Comparison of ENCODE assay signal across 28 cellular contexts in genomic region chr14:104624939-104625338, GRCh38. TPM values are rescaled to one million over a fixed set of nuclear protein-coding genes. Genes with fewer than 3 reads are reported as not detected.
"Had no signal": no experiment of that assay in that cellular context is flagged by ENCODE, and none has a peak within 500 bp of the region (broad histone marks: within the 10 kb centered on the region; RNA-seq: fewer than 3 reads in every experiment).

No MANE protein-coding gene starts in this region.

- H3K27me3 ChIP-seq: ascending aorta had no signal

- ATAC-seq: activated naive CD4-positive, alpha-beta T cell treated with anti-CD3 and anti-CD28 coated beads, Interleukin-2, amount 50 U/mL, for 72 hours; foreskin keratinocyte; gastrocnemius medialis; heart left ventricle had no signal

- H3K27ac Mint-ChIP-seq: activated CD4-positive, alpha-beta memory T cell treated with anti-CD3 and anti-CD28 coated beads, Interleukin-2, amount 10 ng/mL, durations not matched to agents 7 days and 5 days; activated CD4-positive, alpha-beta T cell treated with anti-CD3 and anti-CD28 coated beads, Interleukin-2, amount 10 ng/mL, durations not matched to agents 7 days and 5 days; activated naive CD4-positive, alpha-beta T cell treated with anti-CD3 and anti-CD28 coated beads, Interleukin-2, amount 10 ng/mL, durations not matched to agents 7 days and 5 days; activated naive CD4-positive, alpha-beta T cell treated with anti-CD3 and anti-CD28 coated beads, Interleukin-2, amount 50 U/mL, for 72 hours; activated naive CD8-positive, alpha-beta T cell treated with anti-CD3 and anti-CD28 coated beads, Interleukin-2, amount 10 ng/mL, durations not matched to agents 7 days and 5 days; activated T-helper 1 cell treated with anti-CD3 and anti-CD28 coated beads, Interleukin-12 subunit alpha, Interleukin-12 subunit beta, Interleukin-2, Interleukin-4 antibody, amounts not matched to agents 30 ng/mL and 10 ng/mL and 1 ng/mL, durations not matched to agents 14 hours and 24 hours and 36 hours; activated T-helper 2 cell treated with anti-CD3 and anti-CD28 coated beads, Interferon-gamma antibody, Interleukin-2, Interleukin-4, amounts not matched to agents 10 μg/mL and 5 μg/mL and 100 μg/mL, durations not matched to agents 14 hours and 24 hours and 36 hours; dendritic cell treated with granulocyte-macrophage colony-stimulating factor and Interleukin-4, amounts not matched to agents 40 ng/mL and 50 ng/mL, for 4 days had no signal

- H3K4me3 Mint-ChIP-seq: activated CD4-positive, alpha-beta memory T cell treated with anti-CD3 and anti-CD28 coated beads, Interleukin-2, amount 10 ng/mL, durations not matched to agents 7 days and 5 days; activated CD4-positive, alpha-beta T cell treated with anti-CD3 and anti-CD28 coated beads, Interleukin-2, amount 10 ng/mL, durations not matched to agents 7 days and 5 days; activated naive CD4-positive, alpha-beta T cell treated with anti-CD3 and anti-CD28 coated beads, Interleukin-2, amount 10 ng/mL, durations not matched to agents 7 days and 5 days; activated naive CD8-positive, alpha-beta T cell treated with anti-CD3 and anti-CD28 coated beads, Interleukin-2, amount 10 ng/mL, durations not matched to agents 7 days and 5 days; activated T-helper 1 cell treated with anti-CD3 and anti-CD28 coated beads, Interleukin-12 subunit alpha, Interleukin-12 subunit beta, Interleukin-2, Interleukin-4 antibody, amounts not matched to agents 30 ng/mL and 10 ng/mL and 1 ng/mL, durations not matched to agents 14 hours and 24 hours and 36 hours; brain; central memory CD8-positive, alpha-beta T cell; dendritic cell treated with granulocyte-macrophage colony-stimulating factor and Interleukin-4, amounts not matched to agents 40 ng/mL and 50 ng/mL, for 4 days had no signal

- H3K36me3 ChIP-seq: ascending aorta, breast epithelium, esophagus muscularis mucosa, gastrocnemius medialis, heart left ventricle had no signal

- H3K4me3 ChIP-seq: ascending aorta, breast epithelium, coronary artery, dorsolateral prefrontal cortex, esophagus muscularis mucosa, gastrocnemius medialis, heart left ventricle had no signal

- DNase-seq: activated CD4-positive, alpha-beta memory T cell treated with anti-CD3 and anti-CD28 coated beads, Interleukin-2, amount 10 ng/mL, durations not matched to agents 7 days and 5 days; activated CD4-positive, alpha-beta T cell treated with anti-CD3 and anti-CD28 coated beads for 1 hour; activated CD4-positive, alpha-beta T cell treated with anti-CD3 and anti-CD28 coated beads for 4 hours; activated CD4-positive, alpha-beta T cell treated with anti-CD3 and anti-CD28 coated beads, Interleukin-2, amount 10 ng/mL, durations not matched to agents 7 days and 5 days; activated CD4-positive, alpha-beta T cell treated with anti-CD3 and anti-CD28 coated beads, Interleukin-2, amount 50 U/mL, for 4 hours; activated naive CD4-positive, alpha-beta T cell treated with anti-CD3 and anti-CD28 coated beads, Interleukin-2, amount 10 ng/mL, durations not matched to agents 7 days and 5 days; activated naive CD8-positive, alpha-beta T cell treated with anti-CD3 and anti-CD28 coated beads, Interleukin-2, amount 10 ng/mL, durations not matched to agents 7 days and 5 days; activated T-cell treated with anti-CD3 and anti-CD28 coated beads, Interleukin-2, amount 50 U/mL, for 1 hour; activated T-cell treated with anti-CD3 and anti-CD28 coated beads, Interleukin-2, amount 50 U/mL, for 48 hours; dorsolateral prefrontal cortex; effector memory CD4-positive, alpha-beta T cell; erythroblast; foreskin keratinocyte; gastrocnemius medialis; glutamatergic neuron; heart left ventricle; T-helper 2 cell had no signal

- H3K4me1 Mint-ChIP-seq: activated CD4-positive, alpha-beta memory T cell treated with anti-CD3 and anti-CD28 coated beads, Interleukin-2, amount 10 ng/mL, durations not matched to agents 7 days and 5 days; activated CD4-positive, alpha-beta T cell treated with anti-CD3 and anti-CD28 coated beads, Interleukin-2, amount 10 ng/mL, durations not matched to agents 7 days and 5 days; activated naive CD4-positive, alpha-beta T cell treated with anti-CD3 and anti-CD28 coated beads, Interleukin-2, amount 10 ng/mL, durations not matched to agents 7 days and 5 days; activated naive CD8-positive, alpha-beta T cell treated with anti-CD3 and anti-CD28 coated beads, Interleukin-2, amount 10 ng/mL, durations not matched to agents 7 days and 5 days; central memory CD8-positive, alpha-beta T cell had no signal

RNA-seq across cellular contexts. Expression of gene TMEM179, which starts 20.4 kb away (rescaled TPM):
- total RNA-seq: activated CD4-positive, alpha-beta memory T cell treated with anti-CD3 and anti-CD28 coated beads, Interleukin-2, amount 10 ng/mL, durations not matched to agents 7 days and 5 days; activated CD4-positive, alpha-beta T cell treated with anti-CD3 and anti-CD28 coated beads, Interleukin-2, amount 10 ng/mL, durations not matched to agents 7 days and 5 days; activated naive CD8-positive, alpha-beta T cell treated with anti-CD3 and anti-CD28 coated beads, Interleukin-2, amount 10 ng/mL, durations not matched to agents 7 days and 5 days; ascending aorta; breast epithelium; foreskin keratinocyte; gastrocnemius medialis had no signal

RNA-seq across cellular contexts. Expression of gene C14orf180, which starts 45.4 kb away (rescaled TPM):
- total RNA-seq: activated CD4-positive, alpha-beta memory T cell treated with anti-CD3 and anti-CD28 coated beads, Interleukin-2, amount 10 ng/mL, durations not matched to agents 7 days and 5 days; activated CD4-positive, alpha-beta T cell treated with anti-CD3 and anti-CD28 coated beads, Interleukin-2, amount 10 ng/mL, durations not matched to agents 7 days and 5 days; activated naive CD4-positive, alpha-beta T cell treated with anti-CD3 and anti-CD28 coated beads, Interleukin-2, amount 50 U/mL, for 72 hours; activated naive CD8-positive, alpha-beta T cell treated with anti-CD3 and anti-CD28 coated beads, Interleukin-2, amount 10 ng/mL, durations not matched to agents 7 days and 5 days; activated T-helper 1 cell treated with anti-CD3 and anti-CD28 coated beads, Interleukin-12 subunit alpha, Interleukin-12 subunit beta, Interleukin-2, Interleukin-4 antibody, amounts not matched to agents 30 ng/mL and 10 ng/mL and 1 ng/mL, durations not matched to agents 14 hours and 24 hours and 36 hours; activated T-helper 2 cell treated with anti-CD3 and anti-CD28 coated beads, Interferon-gamma antibody, Interleukin-2, Interleukin-4, amounts not matched to agents 10 μg/mL and 5 μg/mL and 100 μg/mL, durations not matched to agents 14 hours and 24 hours and 36 hours; foreskin keratinocyte; T-helper 1 cell treated with Interleukin-12 subunit alpha and Interleukin-12 subunit beta and Interleukin-4 antibody, amounts not matched to agents 30 ng/mL and 1 ng/mL, for 36 hours had no signal
